In the genomic region with DNA sequence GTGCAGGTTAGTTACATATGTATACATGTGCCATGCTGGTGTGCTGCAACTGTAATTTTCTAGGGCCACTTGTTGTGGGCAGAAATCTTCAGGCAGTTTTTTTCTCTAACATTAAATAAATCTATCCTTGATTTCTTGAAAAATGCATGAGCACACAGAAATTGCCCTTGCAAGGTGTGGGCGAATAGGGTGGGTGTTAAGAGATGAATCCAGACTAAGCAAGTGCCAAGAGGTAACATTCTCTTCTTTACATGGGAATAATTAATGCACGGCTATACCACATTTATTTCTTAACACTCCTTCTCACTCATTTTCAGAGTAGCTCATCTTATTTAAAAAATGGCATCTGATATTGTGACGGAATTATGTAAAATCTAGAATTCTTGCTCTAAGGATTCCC, we compare ENCODE assay signal across 24 cellular contexts.
DNase-seq lines count a peak whose midpoint lies in the region.
"Had no signal": no experiment of that assay in that cellular context is flagged by ENCODE, and none has a peak within 500 bp of the region (broad histone marks: within the 10 kb centered on the region; RNA-seq: fewer than 3 reads in every experiment).

No MANE protein-coding gene starts in this region.

- intact Hi-C loops in head of caudate nucleus (cut with DNase I), result no loop called here

- DNase-seq in head of caudate nucleus (peak in 34 of 42 donors; percentile 1 to 72 (median 31)), putamen (ENCODE audit: low spot score) (peak; percentile 57), T-helper 1 cell (no peak), NCI-H146 (lab: John Stamatoyannopoulos, UW) (no peak)
- DNase-seq: 8988T; ACHN; AML-193; BE2C; C1 segment of cervical spinal cord; Caco-2; Calu3; CD4-positive, alpha-beta memory T cell; CD4-positive, alpha-beta T cell; CD4-positive, CD25-positive, alpha-beta regulatory T cell; CD8-positive, alpha-beta memory T cell; CD8-positive, alpha-beta T cell; COR-L47; DMS 273 treated with DMSO at 0.1 percent for 48 hours; DMS153; DMS53; DMS79; DMS79 treated with DMSO at 0.1 percent for 48 hours; DND-41; EL had no signal

Comparison
In these comparisons a context has a peak if more than half of its experiments do, and no peak if none do; other contexts are left out.
1. DNase-seq: peak in head of caudate nucleus (34 of 42) and putamen (single experiment); none in T-helper 1 cell (0 of 5) and NCI-H146 (single experiment).